In the genomic region with DNA sequence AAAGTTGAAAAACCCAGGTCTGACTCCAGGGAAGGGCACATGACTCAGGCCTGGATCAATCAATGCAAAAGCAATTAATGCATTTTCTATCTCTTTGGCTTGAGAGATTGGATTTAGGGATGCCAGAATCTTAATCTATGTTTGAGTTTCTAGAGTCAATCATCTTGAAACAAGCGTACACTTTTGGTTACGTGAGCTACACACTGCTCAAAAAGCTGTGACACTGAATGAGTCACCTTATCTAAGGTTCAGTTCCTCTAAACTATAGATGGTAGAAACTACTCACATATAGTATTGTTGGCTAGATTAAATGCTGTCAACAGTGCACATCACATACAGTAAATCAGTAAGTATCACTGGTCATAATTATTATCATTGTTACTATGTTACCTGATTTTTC, we compare ENCODE assay signal across 12 cellular contexts. TPM values are rescaled to one million over a fixed set of nuclear protein-coding genes. Genes with fewer than 3 reads are reported as not detected.
A peak's percentile ranks its signal among the peaks of the same experiment; 100 is the strongest.
DNase-seq lines count a peak whose midpoint lies in the region; ATAC-seq and TF ChIP-seq lines count a peak whose summit lies in the region.
"Had no signal": no experiment of that assay in that cellular context is flagged by ENCODE, and none has a peak within 500 bp of the region (broad histone marks: within the 10 kb centered on the region; RNA-seq: fewer than 3 reads in every experiment).

No MANE protein-coding gene starts in this region.

- 94 to 100% (median 96%) methylated on average over 2 of the region's 2 CpGs for WGBS in heart left ventricle, 4 donors

- H3K9me3 ChIP-seq in OCI-LY3 (ENCODE audit: insufficient read depth, low read length), result no peaks in the 10 kb centered on the region
- H3K9me3 ChIP-seq in heart left ventricle, result no peaks in the 10 kb centered on the region
- H3K9me3 ChIP-seq: lower lobe of right lung had no signal

- intact Hi-C loops in heart left ventricle (cut with DNase I), result no loop called here

- ATAC-seq in GM18858 (IDR thresholded peaks at IDR 0.05; ENCODE audit: unreplicated experiment), result peak; percentile 82
- ATAC-seq in GM21367 (IDR thresholded peaks at IDR 0.05; ENCODE audit: unreplicated experiment), result peak; percentile 80
- ATAC-seq in HG03039 (IDR thresholded peaks at IDR 0.05; ENCODE audit: unreplicated experiment), result peak; percentile 89
- ATAC-seq in heart left ventricle, result no peak
- ATAC-seq: foreskin keratinocyte, lower lobe of right lung had no signal

- H3K4me3 ChIP-seq in OCI-LY3 (ENCODE audit: low read length) (peak overlapping the region; percentile 49), heart left ventricle (no peak overlapping the region)
- H3K4me3 ChIP-seq: lower lobe of right lung had no signal

- peaks cover 73% of the 10 kb centered on the region for H3K4me1 ChIP-seq in OCI-LY3 (ENCODE audit: low read length)
- peaks cover 0 to 14% (median 0%) of the 10 kb centered on the region in 12 donors for H3K4me1 ChIP-seq in heart left ventricle
- H3K4me1 ChIP-seq: foreskin keratinocyte, lower lobe of right lung had no signal

- peak overlapping the region; percentile 80 for H3K27ac ChIP-seq in OCI-LY3 (ENCODE audit: low read length)
- H3K27ac ChIP-seq in heart left ventricle, result no peak overlapping the region
- H3K27ac ChIP-seq: foreskin keratinocyte, lower lobe of right lung had no signal

- peaks cover 6% of the 10 kb centered on the region; the same call in 1 of the 2 replicates for H3K79me2 ChIP-seq in OCI-LY3 (ENCODE audit: low read length)

- no peak for TF ChIP-seq POLR2A in heart left ventricle (IDR thresholded peaks at IDR 0.05)

- peak overlapping the region; percentile 69 for H3K4me2 ChIP-seq in OCI-LY3 (ENCODE audit: low read length)

- no peaks in the 10 kb centered on the region for H3K27me3 ChIP-seq in OCI-LY3 (ENCODE audit: low read depth, low read length)
- H3K27me3 ChIP-seq in heart left ventricle, result no peaks in the 10 kb centered on the region
- H3K27me3 ChIP-seq: foreskin keratinocyte had no signal

- no peak overlapping the region for H2AFZ ChIP-seq in OCI-LY3 (ENCODE audit: low read depth, low read length)

- H3K36me3 ChIP-seq in OCI-LY3 (replicated peaks; ENCODE audit: low read depth, low read length) (peaks cover 82% of the 10 kb centered on the region), heart left ventricle (peaks cover 0 to 90% (median 66%) of the 10 kb centered on the region in 9 donors)

- H3K9ac ChIP-seq in OCI-LY3 (ENCODE audit: low read length), result peak overlapping the region; percentile 22; the same call in 1 of the 2 replicates

- DNase-seq in NCI-H524 (lab: John Stamatoyannopoulos, UW) (no peak), activated gamma-delta T cell treated with Interleukin-2 at 50 U/mL for 16 hours (no peak), anterior cingulate cortex (lab: John Stamatoyannopoulos, UW) (no peak), heart left ventricle (no peak)
- DNase-seq: foreskin keratinocyte, GOT3, lower lobe of right lung, MM.1S had no signal

- TF ChIP-seq CTCF in OCI-LY3 (IDR thresholded peaks at IDR 0.05; ENCODE audit: low read depth, low read length) (0 out of 2 replicates have a peak, but pooled peaks have one; percentile 3), heart left ventricle (IDR thresholded peaks at IDR 0.05) (no peak)

- no peaks in the 10 kb centered on the region for H4K20me1 ChIP-seq in OCI-LY3 (ENCODE audit: insufficient read depth, low read length)

RNA-seq across cellular contexts. Expression of gene MRE11, which starts 24.2 kb away (rescaled TPM):
- total RNA-seq in heart left ventricle, result 10 to 100 TPM in 2 of 9 donors, 1 to 10 TPM in 7; 4.2 to 12.3 (median 8.4) TPM
- polyA plus RNA-seq in heart left ventricle, result 1 to 10 TPM; 1.9 to 6.3 TPM

RNA-seq across cellular contexts. Expression of gene ANKRD49, which starts 24.4 kb away (rescaled TPM):
- 1 to 10 TPM; 3.5 to 6.9 (median 5.7) TPM for total RNA-seq in heart left ventricle
- 10 to 100 TPM in 1 of 2 donors, 1 to 10 TPM in 1; 5.6 to 10.5 TPM for polyA plus RNA-seq in heart left ventricle

RNA-seq across cellular contexts. Expression of gene C11orf97, which starts 42.8 kb away (rescaled TPM):
- not detected for total RNA-seq in heart left ventricle
- not detected for polyA plus RNA-seq in heart left ventricle
- total RNA-seq: foreskin keratinocyte had no signal
- polyA plus RNA-seq: foreskin keratinocyte had no signal

Comparison
In these comparisons a context has a peak if more than half of its experiments do, and no peak if none do; other contexts are left out.
1. ATAC-seq: peak in GM18858 (single experiment), GM21367 (single experiment) and HG03039 (single experiment); none in heart left ventricle (0 of 4).